30 cellular contexts compared by ENCODE assay signal in genomic region chr3:128205616-128206015, GRCh38.
"Had no signal": no experiment of that assay in that cellular context is flagged by ENCODE, and none has a peak within 500 bp of the region (broad histone marks: within the 10 kb centered on the region; RNA-seq: fewer than 3 reads in every experiment).

No MANE protein-coding gene starts in this region.

- ATAC-seq: heart right ventricle; left colon; naive thymus-derived CD4-positive, alpha-beta T cell; right lobe of liver had no signal

- H3K4me1 ChIP-seq: esophagus squamous epithelium, right lobe of liver had no signal

- H3K27ac ChIP-seq: coronary artery, esophagus squamous epithelium, heart right ventricle, parathyroid adenoma, right lobe of liver, stomach, thyroid gland had no signal

- H3K36me3 ChIP-seq: esophagus squamous epithelium, heart right ventricle, right lobe of liver, stomach, thyroid gland had no signal

- FAIRE-seq: small intestine had no signal

- H3K9me3 ChIP-seq: esophagus squamous epithelium, heart right ventricle, right lobe of liver, stomach, thyroid gland had no signal

- DNase-seq: dermis blood vessel endothelial cell; effector memory CD4-positive, alpha-beta T cell; erythroblast; esophagus squamous epithelium; foreskin melanocyte; glutamatergic neuron; heart right ventricle; hypothalamus; immature natural killer cell; islet precursor cell; kidney glomerular epithelial cell; left colon; mesenchymal stem cell; midbrain; naive thymus-derived CD4-positive, alpha-beta T cell; nephron progenitor cell; right lobe of liver; small intestine; stimulated activated CD4-positive, alpha-beta T cell treated with anti-CD3 and anti-CD28 coated beads, Interleukin-12 subunit alpha, Interleukin-12 subunit beta, amount 100 ng/mL, for 4 hours; stimulated activated CD4-positive, alpha-beta T cell treated with anti-CD3 and anti-CD28 coated beads, Interleukin-1b, Interleukin-23, amount 100 ng/mL, for 48 hours; stimulated activated CD4-positive, alpha-beta T cell treated with anti-CD3 and anti-CD28 coated beads, Interleukin-4, amount 100 ng/mL, for 1 hour; stimulated activated CD8-positive, alpha-beta memory T cell treated with anti-CD3 and anti-CD28 coated beads, Interleukin-4, amount 100 ng/mL, for 48 hours; stimulated activated naive CD4-positive, alpha-beta T cell treated with Interleukin-2 at 50 U/mL for 16 hours; stomach; thyroid gland; trophoblast cell had no signal

- H3K4me3 Mint-ChIP-seq: immature natural killer cell; naive thymus-derived CD4-positive, alpha-beta T cell; nephron progenitor cell had no signal

- H2AFZ ChIP-seq: parathyroid adenoma had no signal

- H3K27me3 Mint-ChIP-seq: naive thymus-derived CD4-positive, alpha-beta T cell had no signal

- H3K9ac ChIP-seq: parathyroid adenoma had no signal

- H3K9me3 Mint-ChIP-seq: immature natural killer cell; naive thymus-derived CD4-positive, alpha-beta T cell; nephron progenitor cell had no signal

- H3K27ac Mint-ChIP-seq: immature natural killer cell, nephron progenitor cell, progenitor cell of endocrine pancreas had no signal

- H3K27me3 ChIP-seq: esophagus squamous epithelium, heart right ventricle, right lobe of liver, stomach, thyroid gland had no signal

- H3K4me3 ChIP-seq: coronary artery, esophagus squamous epithelium, heart right ventricle, lung, right lobe of liver, stomach, thyroid gland had no signal
